Comparison of ENCODE assay signal across 36 cellular contexts in the genomic region with DNA sequence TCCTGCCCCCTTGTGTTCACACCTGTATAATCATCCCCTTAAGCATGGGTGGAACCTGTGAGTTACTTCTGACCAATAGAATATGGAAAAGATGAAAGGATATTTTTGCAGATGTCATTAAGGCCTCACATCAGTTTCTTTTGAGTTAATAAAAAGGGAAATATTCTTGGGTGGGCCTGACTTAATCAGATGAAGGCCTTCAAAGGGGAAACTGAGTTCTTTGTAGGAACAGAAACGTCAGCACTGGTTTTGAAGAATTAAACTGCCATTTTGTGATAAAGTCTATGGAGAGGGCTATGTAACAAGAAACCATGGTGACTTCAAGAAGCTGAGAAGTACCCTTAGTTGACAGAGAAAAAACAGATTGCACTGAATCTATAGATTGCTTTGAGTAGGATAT.
"Had no signal": no experiment of that assay in that cellular context is flagged by ENCODE, and none has a peak within 500 bp of the region (broad histone marks: within the 10 kb centered on the region; RNA-seq: fewer than 3 reads in every experiment).

No MANE protein-coding gene starts in this region.

- H3K36me3 ChIP-seq: brain microvascular endothelial cell had no signal

- ATAC-seq: activated CD8-positive, alpha-beta memory T cell treated with anti-CD3 and anti-CD28 coated beads, Interleukin-2, amount 10 ng/mL, durations not matched to agents 7 days and 5 days; activated T-cell treated with anti-CD3 and anti-CD28 coated beads, Interleukin-2, amount 50 U/mL, for 72 hours; activated T-helper 17 cell treated with anti-CD3 and anti-CD28 coated beads, Interleukin-2, amount 50 U/mL, for 72 hours had no signal

- DNase-seq: activated CD4-positive, alpha-beta memory T cell treated with anti-CD3 and anti-CD28 coated beads, Interleukin-2, amount 10 ng/mL, durations not matched to agents 7 days and 5 days; activated CD4-positive, alpha-beta T cell treated with anti-CD3 and anti-CD28 coated beads for 1 hour; activated CD4-positive, alpha-beta T cell treated with anti-CD3 and anti-CD28 coated beads for 48 hours; activated CD4-positive, CD25-positive, alpha-beta regulatory T cell; activated CD8-positive, alpha-beta memory T cell treated with anti-CD3 and anti-CD28 coated beads for 24 hours; activated CD8-positive, alpha-beta memory T cell treated with anti-CD3 and anti-CD28 coated beads, Interleukin-2, amount 10 ng/mL, durations not matched to agents 7 days and 5 days; activated effector memory CD4-positive, alpha-beta T cell treated with anti-CD3 and anti-CD28 coated beads, Interleukin-2, amount 50 U/mL, for 16 hours; activated naive CD4-positive, alpha-beta T cell; activated naive CD4-positive, alpha-beta T cell treated with anti-CD3 and anti-CD28 coated beads, Interleukin-2, amount 50 U/mL, for 16 hours; activated naive CD8-positive, alpha-beta T cell treated with anti-CD3 and anti-CD28 coated beads for 36 hours; activated T-cell treated with anti-CD3 and anti-CD28 coated beads, Interleukin-2, amount 50 U/mL, for 1 hour; activated T-cell treated with anti-CD3 and anti-CD28 coated beads, Interleukin-2, amount 50 U/mL, for 72 hours; amniotic stem cell; aorta; brain microvascular endothelial cell; central memory CD4-positive, alpha-beta T cell; Karpas-422; NCI-H1048; NCI-H1105 treated with DMSO at 0.1 percent for 48 hours; NCI-H1436; NCI-H1694; NCI-H1930; NCI-H2081 treated with DMSO at 0.1 percent for 48 hours; NCI-H345; NCI-H510A; NCI-H526; NCI-H748 treated with DMSO at 0.1 percent for 48 hours; NK-92 treated with Interleukin-12 subunit alpha and Interleukin-12 subunit beta, amount 100 ng/mL, for 24 hours; OCI-M1; Right ventricle myocardium superior; SW 1271; T-helper 1 cell; T-helper 2 cell; T-helper 9 cell had no signal

- H3K27ac ChIP-seq: brain microvascular endothelial cell, VCaP had no signal

- H3K27me3 ChIP-seq: brain microvascular endothelial cell had no signal
